In genomic region chr17:50893183-50893993, GRCh38 we compare ENCODE assay signal across 1 cellular context.
TF ChIP-seq lines count a peak whose summit lies in the region.

No MANE protein-coding gene starts in this region.

TF ChIP-seq in HepG2, 621 proteins besides CTCF, POLR2A, EP300 and RAD21 (continued from another document and continues in another):
- peak; percentile 12; the same call in 1 of the 2 replicates for TF ChIP-seq CREB3 (CRISPR knock-in tag; IDR thresholded peaks at IDR 0.05)
- peak; percentile 30 for TF ChIP-seq RBM39 (IDR thresholded peaks at IDR 0.05; ENCODE audit: low read depth, low read length, poor library complexity, severe bottlenecking)
- TF ChIP-seq GLI4 (CRISPR knock-in tag; IDR thresholded peaks at IDR 0.05; ENCODE audit: borderline replicate concordance): peak; percentile 85; the same call in 1 of the 2 replicates
- TF ChIP-seq, protein P1, sequence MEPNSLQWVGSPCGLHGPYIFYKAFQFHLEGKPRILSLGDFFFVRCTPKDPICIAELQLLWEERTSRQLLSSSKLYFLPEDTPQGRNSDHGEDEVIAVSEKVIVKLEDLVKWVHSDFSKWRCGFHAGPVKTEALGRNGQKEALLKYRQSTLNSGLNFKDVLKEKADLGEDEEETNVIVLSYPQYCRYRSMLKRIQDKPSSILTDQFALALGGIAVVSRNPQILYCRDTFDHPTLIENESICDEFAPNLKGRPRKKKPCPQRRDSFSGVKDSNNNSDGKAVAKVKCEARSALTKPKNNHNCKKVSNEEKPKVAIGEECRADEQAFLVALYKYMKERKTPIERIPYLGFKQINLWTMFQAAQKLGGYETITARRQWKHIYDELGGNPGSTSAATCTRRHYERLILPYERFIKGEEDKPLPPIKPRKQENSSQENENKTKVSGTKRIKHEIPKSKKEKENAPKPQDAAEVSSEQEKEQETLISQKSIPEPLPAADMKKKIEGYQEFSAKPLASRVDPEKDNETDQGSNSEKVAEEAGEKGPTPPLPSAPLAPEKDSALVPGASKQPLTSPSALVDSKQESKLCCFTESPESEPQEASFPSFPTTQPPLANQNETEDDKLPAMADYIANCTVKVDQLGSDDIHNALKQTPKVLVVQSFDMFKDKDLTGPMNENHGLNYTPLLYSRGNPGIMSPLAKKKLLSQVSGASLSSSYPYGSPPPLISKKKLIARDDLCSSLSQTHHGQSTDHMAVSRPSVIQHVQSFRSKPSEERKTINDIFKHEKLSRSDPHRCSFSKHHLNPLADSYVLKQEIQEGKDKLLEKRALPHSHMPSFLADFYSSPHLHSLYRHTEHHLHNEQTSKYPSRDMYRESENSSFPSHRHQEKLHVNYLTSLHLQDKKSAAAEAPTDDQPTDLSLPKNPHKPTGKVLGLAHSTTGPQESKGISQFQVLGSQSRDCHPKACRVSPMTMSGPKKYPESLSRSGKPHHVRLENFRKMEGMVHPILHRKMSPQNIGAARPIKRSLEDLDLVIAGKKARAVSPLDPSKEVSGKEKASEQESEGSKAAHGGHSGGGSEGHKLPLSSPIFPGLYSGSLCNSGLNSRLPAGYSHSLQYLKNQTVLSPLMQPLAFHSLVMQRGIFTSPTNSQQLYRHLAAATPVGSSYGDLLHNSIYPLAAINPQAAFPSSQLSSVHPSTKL (CRISPR knock-in tag; IDR thresholded peaks at IDR 0.05): peak; percentile 97
- 0 out of 2 replicates have a peak, but pooled peaks have one; percentile 86 for TF ChIP-seq ZNF431 (CRISPR knock-in tag; IDR thresholded peaks at IDR 0.05; ENCODE audit: borderline replicate concordance, low read depth)
- no peak for TF ChIP-seq FOXM1 (CRISPR knock-in tag; IDR thresholded peaks at IDR 0.05)
- no peak for TF ChIP-seq SMARCC2 (IDR thresholded peaks at IDR 0.05)
- no peak for TF ChIP-seq SP1 (IDR thresholded peaks at IDR 0.05)
- no peak for TF ChIP-seq SP1 (CRISPR knock-in tag; IDR thresholded peaks at IDR 0.05)
- TF ChIP-seq KLF9 (CRISPR knock-in tag; IDR thresholded peaks at IDR 0.05; ENCODE audit: low read depth): peak; percentile 74; the same call in 1 of the 2 replicates
- peak; percentile 58; the same call in 1 of the 2 replicates for TF ChIP-seq NR2C2 (CRISPR knock-in tag; IDR thresholded peaks at IDR 0.05; ENCODE audit: borderline replicate concordance)
- no peak for TF ChIP-seq ZNF556 (CRISPR knock-in tag; IDR thresholded peaks at IDR 0.05; ENCODE audit: borderline replicate concordance)
- TF ChIP-seq ZNF775 (CRISPR knock-in tag; IDR thresholded peaks at IDR 0.05; ENCODE audit: borderline replicate concordance): peak; percentile 76; the same call in 1 of the 2 replicates
- peak; percentile 55 for TF ChIP-seq GABPB1 (CRISPR knock-in tag; IDR thresholded peaks at IDR 0.05)
- peak; percentile 95 for TF ChIP-seq CCDC6 (CRISPR knock-in tag; IDR thresholded peaks at IDR 0.05)
- peak; percentile 96 for TF ChIP-seq NRL (CRISPR knock-in tag; IDR thresholded peaks at IDR 0.05; ENCODE audit: borderline replicate concordance)
- TF ChIP-seq ATRX (CRISPR knock-in tag; IDR thresholded peaks at IDR 0.05; ENCODE audit: borderline replicate concordance): no peak
- TF ChIP-seq SRY (CRISPR knock-in tag; IDR thresholded peaks at IDR 0.05): peak; percentile 81
- TF ChIP-seq, protein P2, sequence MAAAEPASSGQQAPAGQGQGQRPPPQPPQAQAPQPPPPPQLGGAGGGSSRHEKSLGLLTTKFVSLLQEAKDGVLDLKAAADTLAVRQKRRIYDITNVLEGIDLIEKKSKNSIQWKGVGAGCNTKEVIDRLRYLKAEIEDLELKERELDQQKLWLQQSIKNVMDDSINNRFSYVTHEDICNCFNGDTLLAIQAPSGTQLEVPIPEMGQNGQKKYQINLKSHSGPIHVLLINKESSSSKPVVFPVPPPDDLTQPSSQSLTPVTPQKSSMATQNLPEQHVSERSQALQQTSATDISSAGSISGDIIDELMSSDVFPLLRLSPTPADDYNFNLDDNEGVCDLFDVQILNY (CRISPR knock-in tag; conservative IDR thresholded peaks at IDR 0.05): no peak
- TF ChIP-seq ZEB1 (IDR thresholded peaks at IDR 0.05; ENCODE audit: insufficient replicate concordance, low read depth): no peak
- TF ChIP-seq HOXA3 (CRISPR knock-in tag; IDR thresholded peaks at IDR 0.05): peak; percentile 78; the same call in 1 of the 2 replicates
- TF ChIP-seq, protein P3, sequence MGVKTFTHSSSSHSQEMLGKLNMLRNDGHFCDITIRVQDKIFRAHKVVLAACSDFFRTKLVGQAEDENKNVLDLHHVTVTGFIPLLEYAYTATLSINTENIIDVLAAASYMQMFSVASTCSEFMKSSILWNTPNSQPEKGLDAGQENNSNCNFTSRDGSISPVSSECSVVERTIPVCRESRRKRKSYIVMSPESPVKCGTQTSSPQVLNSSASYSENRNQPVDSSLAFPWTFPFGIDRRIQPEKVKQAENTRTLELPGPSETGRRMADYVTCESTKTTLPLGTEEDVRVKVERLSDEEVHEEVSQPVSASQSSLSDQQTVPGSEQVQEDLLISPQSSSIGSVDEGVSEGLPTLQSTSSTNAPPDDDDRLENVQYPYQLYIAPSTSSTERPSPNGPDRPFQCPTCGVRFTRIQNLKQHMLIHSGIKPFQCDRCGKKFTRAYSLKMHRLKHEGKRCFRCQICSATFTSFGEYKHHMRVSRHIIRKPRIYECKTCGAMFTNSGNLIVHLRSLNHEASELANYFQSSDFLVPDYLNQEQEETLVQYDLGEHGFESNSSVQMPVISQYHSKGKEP (CRISPR knock-in tag; IDR thresholded peaks at IDR 0.05): no peak; the same call in 1 of the 2 replicates
- no peak for TF ChIP-seq JARID2 (CRISPR knock-in tag; IDR thresholded peaks at IDR 0.05; ENCODE audit: insufficient replicate concordance)
- TF ChIP-seq, protein P4, sequence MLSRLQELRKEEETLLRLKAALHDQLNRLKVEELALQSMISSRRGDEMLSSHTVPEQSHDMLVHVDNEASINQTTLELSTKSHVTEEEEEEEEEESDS (CRISPR knock-in tag; IDR thresholded peaks at IDR 0.05; ENCODE audit: borderline replicate concordance): 0 out of 2 replicates have a peak, but pooled peaks have one; percentile 70
- TF ChIP-seq ZSCAN30 (CRISPR knock-in tag; IDR thresholded peaks at IDR 0.05): no peak
- TF ChIP-seq AHR (CRISPR knock-in tag; IDR thresholded peaks at IDR 0.05): peak; percentile 61; the same call in 1 of the 2 replicates
- TF ChIP-seq CSRNP1 (CRISPR knock-in tag; IDR thresholded peaks at IDR 0.05): peak; percentile 85
- peak; percentile 60; the same call in 1 of the 2 replicates for TF ChIP-seq KDM1A (CRISPR knock-in tag; IDR thresholded peaks at IDR 0.05)
- peak; percentile 91; the same call in 1 of the 2 replicates for TF ChIP-seq IRF2 (CRISPR knock-in tag; IDR thresholded peaks at IDR 0.05)
- TF ChIP-seq, protein P5, sequence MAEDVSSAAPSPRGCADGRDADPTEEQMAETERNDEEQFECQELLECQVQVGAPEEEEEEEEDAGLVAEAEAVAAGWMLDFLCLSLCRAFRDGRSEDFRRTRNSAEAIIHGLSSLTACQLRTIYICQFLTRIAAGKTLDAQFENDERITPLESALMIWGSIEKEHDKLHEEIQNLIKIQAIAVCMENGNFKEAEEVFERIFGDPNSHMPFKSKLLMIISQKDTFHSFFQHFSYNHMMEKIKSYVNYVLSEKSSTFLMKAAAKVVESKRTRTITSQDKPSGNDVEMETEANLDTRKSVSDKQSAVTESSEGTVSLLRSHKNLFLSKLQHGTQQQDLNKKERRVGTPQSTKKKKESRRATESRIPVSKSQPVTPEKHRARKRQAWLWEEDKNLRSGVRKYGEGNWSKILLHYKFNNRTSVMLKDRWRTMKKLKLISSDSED (CRISPR knock-in tag; IDR thresholded peaks at IDR 0.05): no peak
- no peak for TF ChIP-seq ZNF777 (CRISPR knock-in tag; IDR thresholded peaks at IDR 0.05)
- TF ChIP-seq, protein P6, sequence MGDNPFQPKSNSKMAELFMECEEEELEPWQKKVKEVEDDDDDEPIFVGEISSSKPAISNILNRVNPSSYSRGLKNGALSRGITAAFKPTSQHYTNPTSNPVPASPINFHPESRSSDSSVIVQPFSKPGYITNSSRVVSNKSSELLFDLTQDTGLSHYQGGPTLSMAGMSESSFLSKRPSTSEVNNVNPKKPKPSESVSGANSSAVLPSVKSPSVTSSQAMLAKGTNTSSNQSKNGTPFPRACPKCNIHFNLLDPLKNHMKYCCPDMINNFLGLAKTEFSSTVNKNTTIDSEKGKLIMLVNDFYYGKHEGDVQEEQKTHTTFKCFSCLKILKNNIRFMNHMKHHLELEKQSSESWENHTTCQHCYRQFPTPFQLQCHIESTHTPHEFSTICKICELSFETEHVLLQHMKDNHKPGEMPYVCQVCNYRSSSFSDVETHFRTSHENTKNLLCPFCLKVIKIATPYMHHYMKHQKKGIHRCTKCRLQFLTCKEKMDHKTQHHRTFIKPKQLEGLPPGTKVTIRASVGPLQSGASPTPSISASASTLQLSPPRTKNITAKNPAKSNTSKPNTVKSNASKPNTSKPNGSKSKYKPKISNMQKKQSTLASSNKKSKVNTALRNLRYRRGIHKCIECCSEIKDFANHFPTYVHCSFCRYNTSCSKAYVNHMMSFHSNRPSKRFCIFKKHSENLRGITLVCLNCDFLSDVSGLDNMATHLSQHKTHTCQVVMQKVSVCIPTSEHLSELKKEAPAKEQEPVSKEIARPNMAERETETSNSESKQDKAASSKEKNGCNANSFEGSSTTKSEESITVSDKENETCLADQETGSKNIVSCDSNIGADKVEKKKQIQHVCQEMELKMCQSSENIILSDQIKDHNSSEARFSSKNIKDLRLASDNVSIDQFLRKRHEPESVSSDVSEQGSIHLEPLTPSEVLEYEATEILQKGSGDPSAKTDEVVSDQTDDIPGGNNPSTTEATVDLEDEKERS (CRISPR knock-in tag; IDR thresholded peaks at IDR 0.05): peak; percentile 93
- TF ChIP-seq ZKSCAN8 (CRISPR knock-in tag; IDR thresholded peaks at IDR 0.05; ENCODE audit: borderline replicate concordance): peak; percentile 77
- TF ChIP-seq CBFB (CRISPR knock-in tag; IDR thresholded peaks at IDR 0.05): peak; percentile 73; the same call in 1 of the 2 replicates
- TF ChIP-seq, protein P7, sequence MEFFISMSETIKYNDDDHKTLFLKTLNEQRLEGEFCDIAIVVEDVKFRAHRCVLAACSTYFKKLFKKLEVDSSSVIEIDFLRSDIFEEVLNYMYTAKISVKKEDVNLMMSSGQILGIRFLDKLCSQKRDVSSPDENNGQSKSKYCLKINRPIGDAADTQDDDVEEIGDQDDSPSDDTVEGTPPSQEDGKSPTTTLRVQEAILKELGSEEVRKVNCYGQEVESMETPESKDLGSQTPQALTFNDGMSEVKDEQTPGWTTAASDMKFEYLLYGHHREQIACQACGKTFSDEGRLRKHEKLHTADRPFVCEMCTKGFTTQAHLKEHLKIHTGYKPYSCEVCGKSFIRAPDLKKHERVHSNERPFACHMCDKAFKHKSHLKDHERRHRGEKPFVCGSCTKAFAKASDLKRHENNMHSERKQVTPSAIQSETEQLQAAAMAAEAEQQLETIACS (CRISPR knock-in tag; IDR thresholded peaks at IDR 0.05): no peak
- peak; percentile 23 for TF ChIP-seq TBL1XR1 (IDR thresholded peaks at IDR 0.05; ENCODE audit: borderline replicate concordance, low read length, partially characterized antibody)
- no peak; the same call in 1 of the 2 replicates for TF ChIP-seq ZNF552 (CRISPR knock-in tag; IDR thresholded peaks at IDR 0.05; ENCODE audit: borderline replicate concordance)
- no peak for TF ChIP-seq MAFK (conservative IDR thresholded peaks at IDR 0.05 in 1 of 2, IDR thresholded peaks at IDR 0.05 in 1 of 2; ENCODE audit: low read length in 2 of 2)
- TF ChIP-seq ZFP82 (CRISPR knock-in tag; IDR thresholded peaks at IDR 0.05; ENCODE audit: borderline replicate concordance): no peak; the same call in 1 of the 2 replicates
- peak; percentile 58; the same call in 1 of the 2 replicates for TF ChIP-seq ZMYM4 (CRISPR knock-in tag; IDR thresholded peaks at IDR 0.05)
- peak; percentile 91; the same call in 1 of the 2 replicates for TF ChIP-seq ZNF337 (CRISPR knock-in tag; IDR thresholded peaks at IDR 0.05; ENCODE audit: borderline replicate concordance, low read depth)
- TF ChIP-seq ZBTB46 (CRISPR knock-in tag; IDR thresholded peaks at IDR 0.05; ENCODE audit: borderline replicate concordance): no peak
- no peak for TF ChIP-seq ZNF367 (CRISPR knock-in tag; IDR thresholded peaks at IDR 0.05; ENCODE audit: borderline replicate concordance)
- TF ChIP-seq FOXK1 (CRISPR knock-in tag; IDR thresholded peaks at IDR 0.05; ENCODE audit: borderline replicate concordance, low read depth): peak; percentile 8; the same call in 1 of the 2 replicates
- TF ChIP-seq MAF1 (CRISPR knock-in tag; IDR thresholded peaks at IDR 0.05; ENCODE audit: borderline replicate concordance): no peak
- TF ChIP-seq RORA (CRISPR knock-in tag; IDR thresholded peaks at IDR 0.05): no peak
- TF ChIP-seq RBAK (CRISPR knock-in tag; IDR thresholded peaks at IDR 0.05): no peak
- peak; percentile 95 for TF ChIP-seq ZFX (CRISPR knock-in tag; IDR thresholded peaks at IDR 0.05; ENCODE audit: low read depth)
- TF ChIP-seq TCF7 (IDR thresholded peaks at IDR 0.05; ENCODE audit: low read depth): peak; percentile 41; the same call in 1 of the 2 replicates
- peak; percentile 75 for TF ChIP-seq RXRA (CRISPR knock-in tag; IDR thresholded peaks at IDR 0.05)
- peak; percentile 57 for TF ChIP-seq NFKB2 (CRISPR knock-in tag; IDR thresholded peaks at IDR 0.05; ENCODE audit: borderline replicate concordance)
